10 cellular contexts compared by ENCODE assay signal in the genomic region with DNA sequence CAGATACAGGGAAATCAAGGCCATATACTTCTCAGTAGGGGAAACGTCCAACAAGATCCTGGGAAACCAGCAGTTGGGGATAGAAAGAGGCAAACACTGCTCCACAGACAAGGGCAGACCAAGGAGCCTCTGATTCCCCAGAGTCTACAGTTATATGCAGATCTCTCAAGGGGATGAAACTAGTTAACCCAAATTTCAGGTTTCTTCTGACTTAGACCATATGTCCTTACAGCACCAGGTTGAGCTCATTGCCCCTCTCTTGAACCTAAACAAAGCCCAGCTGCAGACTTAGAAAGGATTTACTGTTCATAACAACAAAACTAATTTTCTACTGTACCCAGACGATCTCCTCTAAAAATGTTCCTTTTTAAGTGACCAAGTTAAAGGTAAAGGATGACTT. TPM values are rescaled to one million over a fixed set of nuclear protein-coding genes. Genes with fewer than 3 reads are reported as not detected.
DNase-seq lines count a peak whose midpoint lies in the region; ATAC-seq and TF ChIP-seq lines count a peak whose summit lies in the region.
"Had no signal": no experiment of that assay in that cellular context is flagged by ENCODE, and none has a peak within 500 bp of the region (broad histone marks: within the 10 kb centered on the region; RNA-seq: fewer than 3 reads in every experiment).

No MANE protein-coding gene starts in this region.

- no peak for TF ChIP-seq POLR2A in esophagus squamous epithelium (IDR thresholded peaks at IDR 0.05)

- no peaks in the 10 kb centered on the region for H3K9me3 ChIP-seq in OCI-LY7 (ENCODE audit: low read length)
- H3K9me3 ChIP-seq in osteoblast (ENCODE audit: low read depth, low read length), result no peaks in the 10 kb centered on the region
- no peaks in the 10 kb centered on the region for H3K9me3 ChIP-seq in esophagus squamous epithelium
- H3K9me3 ChIP-seq: ascending aorta had no signal

- ATAC-seq in GM19455 (IDR thresholded peaks at IDR 0.05; ENCODE audit: unreplicated experiment), result peak; percentile 38
- peak; percentile 52 for ATAC-seq in HG02798 (IDR thresholded peaks at IDR 0.05; ENCODE audit: poor library complexity, unreplicated experiment)
- no peak for ATAC-seq in GM18873 (IDR thresholded peaks at IDR 0.05; ENCODE audit: low FRiP score, unreplicated experiment)

- H3K4me1 ChIP-seq in OCI-LY7 (ENCODE audit: insufficient read depth, low read length, poor library complexity, severe bottlenecking) (peaks cover 11% of the 10 kb centered on the region), osteoblast (ENCODE audit: insufficient read depth, low read length) (peaks cover 10% of the 10 kb centered on the region), esophagus squamous epithelium (peaks cover 7 to 19% (median 12%) of the 10 kb centered on the region in 3 donors)
- H3K4me1 ChIP-seq: ascending aorta had no signal

- H3K9me2 ChIP-seq in OCI-LY7 (ENCODE audit: insufficient read depth, low read length), result no peaks in the 10 kb centered on the region

- H4K20me1 ChIP-seq in OCI-LY7 (ENCODE audit: insufficient read depth, low read length) (no peaks in the 10 kb centered on the region), osteoblast (ENCODE audit: insufficient read depth, low read length) (no peaks in the 10 kb centered on the region)

- POLR2A ChIA-PET in OCI-LY7 (lab: Charles Lee), result interaction anchor here (0.5 to 1.5 kb wide), 8 partner anchors 11 to 1242 kb away, joined by 3 to 6 read pairs (median 4); partner anchors contain the start of gene SMYD3

- H3K4me3 ChIP-seq in OCI-LY7 (ENCODE audit: low read depth, low read length, poor library complexity, severe bottlenecking) (no peak overlapping the region), osteoblast (ENCODE audit: insufficient read depth, low read length) (no peak overlapping the region), esophagus squamous epithelium (peak overlapping the region in 1 of 4 donors; percentile 45)
- H3K4me3 ChIP-seq: ascending aorta had no signal

- H2AFZ ChIP-seq in OCI-LY7 (ENCODE audit: low read length), result no peak overlapping the region
- peak overlapping the region; percentile 11 for H2AFZ ChIP-seq in osteoblast (ENCODE audit: low read length)

- no peak for DNase-seq in OCI-LY7 (ENCODE audit: low spot score)
- no peak for DNase-seq in osteoblast (ENCODE audit: insufficient read length, low spot score, missing footprints)
- no peak for DNase-seq in esophagus squamous epithelium (lab: John Stamatoyannopoulos, UW)
- no peak for DNase-seq in NCI-H1048 (lab: John Stamatoyannopoulos, UW)
- DNase-seq: glutamatergic neuron, NCI-H446 treated with DMSO at 0.1 percent for 48 hours had no signal

- H3K27ac ChIP-seq in OCI-LY7 (ENCODE audit: low read depth, low read length, poor library complexity, severe bottlenecking) (no peak overlapping the region), osteoblast (ENCODE audit: low read depth, low read length) (peak overlapping the region; percentile 8), esophagus squamous epithelium (peak overlapping the region in 2 of 4 donors; percentile 46 to 60)
- H3K27ac ChIP-seq: ascending aorta had no signal

- 41 to 50% methylated on average over 2 of the region's 2 CpGs for WGBS in esophagus squamous epithelium, 2 donors

- H3K79me2 ChIP-seq in OCI-LY7 (ENCODE audit: insufficient read depth, low read depth, low read length) (no peaks in the 10 kb centered on the region), osteoblast (ENCODE audit: insufficient read depth, low read length) (peaks cover 12% of the 10 kb centered on the region)

- H3K36me3 ChIP-seq in OCI-LY7 (ENCODE audit: insufficient read depth, low read length) (no peaks in the 10 kb centered on the region), osteoblast (ENCODE audit: insufficient read depth, low read length) (no peaks in the 10 kb centered on the region), esophagus squamous epithelium (no peaks in the 10 kb centered on the region)
- H3K36me3 ChIP-seq: ascending aorta had no signal

- no peaks in the 10 kb centered on the region for H3K27me3 ChIP-seq in osteoblast (ENCODE audit: insufficient read depth, low read length)
- H3K27me3 ChIP-seq in esophagus squamous epithelium, result no peaks in the 10 kb centered on the region
- H3K27me3 ChIP-seq: ascending aorta had no signal

- H3K4me2 ChIP-seq in OCI-LY7 (ENCODE audit: low read length), result peak overlapping the region; percentile 20; the same call in 1 of the 2 replicates
- H3K4me2 ChIP-seq in osteoblast (ENCODE audit: insufficient read depth, low read length), result peak overlapping the region; percentile 68

- BruUV-seq in OCI-LY7 (replicated peaks; lab: Mats Ljungman, UMichigan), result no TSS peak

- CTCF ChIA-PET in OCI-LY7 (lab: Charles Lee; ENCODE audit: unreplicated experiment), result no interaction called here

- TF ChIP-seq CTCF in OCI-LY7 (conservative IDR thresholded peaks at IDR 0.05; ENCODE audit: low read length) (no peak), osteoblast (IDR thresholded peaks at IDR 0.05; ENCODE audit: extremely low read depth, low read depth, low read length) (no peak), esophagus squamous epithelium (IDR thresholded peaks at IDR 0.05) (no peak)

- intact Hi-C loops in OCI-LY7 (cut with micrococcal nuclease; ENCODE audit: unreplicated experiment) (no loop called here), esophagus squamous epithelium (cut with DNase I) (no loop called here)

RNA-seq across cellular contexts. Expression of gene SMYD3, which starts 24.3 kb away (rescaled TPM):
- 26.6 and 28.9 TPM in 2 replicates for total RNA-seq in OCI-LY7 (2014; rRNA removed; shearing (Covaris generic))
- total RNA-seq in OCI-LY7 (2022) (32.5 and 34.5 TPM in 2 replicates), osteoblast (162 and 171 TPM in 2 replicates), esophagus squamous epithelium (10 to 100 TPM in 2 of 4 donors, 1 to 10 TPM in 2; 8.4 to 15.8 (median 11.5) TPM)
